35 cellular contexts compared by ENCODE assay signal in genomic region chr18:78571063-78571785, GRCh38.
"Had no signal": no experiment of that assay in that cellular context is flagged by ENCODE, and none has a peak within 500 bp of the region (broad histone marks: within the 10 kb centered on the region; RNA-seq: fewer than 3 reads in every experiment).

No MANE protein-coding gene starts in this region.

- H3K27me3 ChIP-seq: adrenal gland, body of pancreas, brain microvascular endothelial cell, breast epithelium had no signal

- H3K27ac Mint-ChIP-seq: activated B cell treated with CpG ODN at 0.5 μM for 24 hours; activated CD4-positive, alpha-beta memory T cell treated with anti-CD3 and anti-CD28 coated beads for 36 hours; activated CD4-positive, alpha-beta T cell treated with anti-CD3 and anti-CD28 coated beads, Interleukin-2, amount 10 ng/mL, durations not matched to agents 24 days and 14 days; activated CD8-positive, alpha-beta memory T cell treated with anti-CD3 and anti-CD28 coated beads, Interleukin-2, amount 10 ng/mL, durations not matched to agents 7 days and 5 days; activated CD8-positive, alpha-beta T cell treated with anti-CD3 and anti-CD28 coated beads for 36 hours; activated naive CD4-positive, alpha-beta T cell treated with anti-CD3 and anti-CD28 coated beads for 36 hours; activated naive CD4-positive, alpha-beta T cell treated with anti-CD3 and anti-CD28 coated beads, Interleukin-2, amount 50 U/mL, for 72 hours; activated naive CD8-positive, alpha-beta T cell treated with anti-CD3 and anti-CD28 coated beads for 36 hours; activated T-cell treated with anti-CD3 and anti-CD28 coated beads, Interleukin-2, amount 50 U/mL, for 72 hours; activated T-helper 1 cell treated with anti-CD3 and anti-CD28 coated beads, Interleukin-12 subunit alpha, Interleukin-12 subunit beta, Interleukin-2, Interleukin-4 antibody, amounts not matched to agents 30 ng/mL and 10 ng/mL and 1 ng/mL, durations not matched to agents 14 hours and 24 hours and 36 hours; activated T-helper 17 cell treated with anti-CD3 and anti-CD28 coated beads, Interleukin-2, amount 50 U/mL, for 72 hours; T-helper 1 cell treated with Interleukin-12 subunit alpha and Interleukin-12 subunit beta and Interleukin-4 antibody, amounts not matched to agents 30 μg/mL and 1 μg/mL, for 36 hours; T-helper 2 cell treated with Interferon-gamma antibody and Interleukin-4, amounts not matched to agents 5 μg/mL and 100 μg/mL, for 36 hours had no signal

- H3K36me3 Mint-ChIP-seq: activated CD4-positive, alpha-beta memory T cell treated with anti-CD3 and anti-CD28 coated beads for 36 hours; activated CD8-positive, alpha-beta memory T cell treated with anti-CD3 and anti-CD28 coated beads, Interleukin-2, amount 10 ng/mL, durations not matched to agents 7 days and 5 days; activated naive CD8-positive, alpha-beta T cell treated with anti-CD3 and anti-CD28 coated beads for 36 hours had no signal

- DNase-seq: activated B cell treated with CpG ODN at 0.5 μM for 24 hours; activated CD4-positive, alpha-beta memory T cell treated with anti-CD3 and anti-CD28 coated beads for 36 hours; activated CD4-positive, alpha-beta T cell treated with anti-CD3 and anti-CD28 coated beads for 4 hours; activated CD4-positive, alpha-beta T cell treated with anti-CD3 and anti-CD28 coated beads, Interleukin-2, amount 10 ng/mL, durations not matched to agents 24 days and 14 days; activated CD4-positive, alpha-beta T cell treated with anti-CD3 and anti-CD28 coated beads, Interleukin-2, amount 50 U/mL, for 1 hour; activated CD4-positive, alpha-beta T cell treated with anti-CD3 and anti-CD28 coated beads, Interleukin-2, amount 50 U/mL, for 4 hours; activated CD4-positive, CD25-positive, alpha-beta regulatory T cell treated with anti-CD3 and anti-CD28 coated beads, Interleukin-2, amount 50 U/mL, for 72 hours; activated CD8-positive, alpha-beta memory T cell treated with anti-CD3 and anti-CD28 coated beads, Interleukin-2, amount 10 ng/mL, durations not matched to agents 7 days and 5 days; activated CD8-positive, alpha-beta T cell treated with anti-CD3 and anti-CD28 coated beads for 36 hours; activated effector memory CD4-positive, alpha-beta T cell treated with anti-CD3 and anti-CD28 coated beads, Interleukin-2, amount 50 U/mL, for 16 hours; activated gamma-delta T cell treated with Interleukin-2 at 50 U/mL for 16 hours; activated naive CD4-positive, alpha-beta T cell; activated naive CD4-positive, alpha-beta T cell treated with anti-CD3 and anti-CD28 coated beads for 36 hours; activated naive CD4-positive, alpha-beta T cell treated with anti-CD3 and anti-CD28 coated beads, Interleukin-2, amount 50 U/mL, for 16 hours; activated naive CD8-positive, alpha-beta T cell treated with anti-CD3 and anti-CD28 coated beads for 36 hours; activated T-cell treated with anti-CD3 and anti-CD28 coated beads for 4 hours; activated T-cell treated with anti-CD3 and anti-CD28 coated beads, Interleukin-2, amount 50 U/mL, for 1 hour; activated T-cell treated with anti-CD3 and anti-CD28 coated beads, Interleukin-2, amount 50 U/mL, for 4 hours; activated T-cell treated with anti-CD3 and anti-CD28 coated beads, Interleukin-2, amount 50 U/mL, for 72 hours; adrenal gland; amniotic stem cell; aorta; body of pancreas; brain microvascular endothelial cell; central memory CD4-positive, alpha-beta T cell; T-helper 1 cell; T-helper 2 cell; T-helper 9 cell had no signal

- H3K27me3 Mint-ChIP-seq: activated B cell treated with CpG ODN at 0.5 μM for 24 hours; activated CD4-positive, alpha-beta memory T cell treated with anti-CD3 and anti-CD28 coated beads for 36 hours; activated CD4-positive, alpha-beta T cell treated with anti-CD3 and anti-CD28 coated beads, Interleukin-2, amount 10 ng/mL, durations not matched to agents 24 days and 14 days; activated CD8-positive, alpha-beta memory T cell treated with anti-CD3 and anti-CD28 coated beads, Interleukin-2, amount 10 ng/mL, durations not matched to agents 7 days and 5 days; activated CD8-positive, alpha-beta T cell treated with anti-CD3 and anti-CD28 coated beads for 36 hours; activated naive CD8-positive, alpha-beta T cell treated with anti-CD3 and anti-CD28 coated beads for 36 hours; activated T-helper 17 cell treated with anti-CD3 and anti-CD28 coated beads, Interleukin-2, amount 50 U/mL, for 72 hours had no signal

- H3K4me3 ChIP-seq: adrenal gland, body of pancreas, breast epithelium had no signal

- H3K4me1 ChIP-seq: adrenal gland, body of pancreas, breast epithelium had no signal

- H3K4me3 Mint-ChIP-seq: activated B cell treated with CpG ODN at 0.5 μM for 24 hours; activated CD4-positive, alpha-beta memory T cell treated with anti-CD3 and anti-CD28 coated beads for 36 hours; activated CD4-positive, alpha-beta T cell treated with anti-CD3 and anti-CD28 coated beads, Interleukin-2, amount 10 ng/mL, durations not matched to agents 24 days and 14 days; activated CD8-positive, alpha-beta memory T cell treated with anti-CD3 and anti-CD28 coated beads, Interleukin-2, amount 10 ng/mL, durations not matched to agents 7 days and 5 days; activated CD8-positive, alpha-beta T cell treated with anti-CD3 and anti-CD28 coated beads for 36 hours; activated naive CD4-positive, alpha-beta T cell treated with anti-CD3 and anti-CD28 coated beads for 36 hours; activated naive CD8-positive, alpha-beta T cell treated with anti-CD3 and anti-CD28 coated beads for 36 hours; activated T-cell treated with anti-CD3 and anti-CD28 coated beads, Interleukin-2, amount 50 U/mL, for 4 hours; activated T-cell treated with anti-CD3 and anti-CD28 coated beads, Interleukin-2, amount 50 U/mL, for 72 hours; activated T-helper 1 cell treated with anti-CD3 and anti-CD28 coated beads, Interleukin-12 subunit alpha, Interleukin-12 subunit beta, Interleukin-2, Interleukin-4 antibody, amounts not matched to agents 30 ng/mL and 10 ng/mL and 1 ng/mL, durations not matched to agents 14 hours and 24 hours and 36 hours; activated T-helper 17 cell treated with anti-CD3 and anti-CD28 coated beads, Interleukin-2, amount 50 U/mL, for 72 hours; T-helper 1 cell treated with Interleukin-12 subunit alpha and Interleukin-12 subunit beta and Interleukin-4 antibody, amounts not matched to agents 30 μg/mL and 1 μg/mL, for 36 hours; T-helper 2 cell treated with Interferon-gamma antibody and Interleukin-4, amounts not matched to agents 5 μg/mL and 100 μg/mL, for 36 hours had no signal

- H3K36me3 ChIP-seq: adrenal gland, brain microvascular endothelial cell, breast epithelium had no signal

- ATAC-seq: activated CD8-positive, alpha-beta memory T cell treated with anti-CD3 and anti-CD28 coated beads, Interleukin-2, amount 10 ng/mL, durations not matched to agents 7 days and 5 days; activated CD8-positive, alpha-beta T cell treated with anti-CD3 and anti-CD28 coated beads for 36 hours; activated naive CD4-positive, alpha-beta T cell treated with anti-CD3 and anti-CD28 coated beads, Interleukin-2, amount 50 U/mL, for 72 hours; activated T-cell treated with anti-CD3 and anti-CD28 coated beads, Interleukin-2, amount 50 U/mL, for 4 hours; activated T-cell treated with anti-CD3 and anti-CD28 coated beads, Interleukin-2, amount 50 U/mL, for 72 hours; activated T-helper 17 cell treated with anti-CD3 and anti-CD28 coated beads, Interleukin-2, amount 50 U/mL, for 72 hours; body of pancreas had no signal

- H3K27ac ChIP-seq: adrenal gland, body of pancreas, brain microvascular endothelial cell, breast epithelium, VCaP had no signal

- H3K4me1 Mint-ChIP-seq: activated B cell treated with CpG ODN at 0.5 μM for 24 hours; activated CD4-positive, alpha-beta T cell treated with anti-CD3 and anti-CD28 coated beads, Interleukin-2, amount 10 ng/mL, durations not matched to agents 24 days and 14 days; activated CD8-positive, alpha-beta memory T cell treated with anti-CD3 and anti-CD28 coated beads, Interleukin-2, amount 10 ng/mL, durations not matched to agents 7 days and 5 days; activated naive CD8-positive, alpha-beta T cell treated with anti-CD3 and anti-CD28 coated beads for 36 hours; activated T-helper 17 cell treated with anti-CD3 and anti-CD28 coated beads, Interleukin-2, amount 50 U/mL, for 72 hours had no signal
